ENCODE assay signal across 1 cellular context in the genomic region with DNA sequence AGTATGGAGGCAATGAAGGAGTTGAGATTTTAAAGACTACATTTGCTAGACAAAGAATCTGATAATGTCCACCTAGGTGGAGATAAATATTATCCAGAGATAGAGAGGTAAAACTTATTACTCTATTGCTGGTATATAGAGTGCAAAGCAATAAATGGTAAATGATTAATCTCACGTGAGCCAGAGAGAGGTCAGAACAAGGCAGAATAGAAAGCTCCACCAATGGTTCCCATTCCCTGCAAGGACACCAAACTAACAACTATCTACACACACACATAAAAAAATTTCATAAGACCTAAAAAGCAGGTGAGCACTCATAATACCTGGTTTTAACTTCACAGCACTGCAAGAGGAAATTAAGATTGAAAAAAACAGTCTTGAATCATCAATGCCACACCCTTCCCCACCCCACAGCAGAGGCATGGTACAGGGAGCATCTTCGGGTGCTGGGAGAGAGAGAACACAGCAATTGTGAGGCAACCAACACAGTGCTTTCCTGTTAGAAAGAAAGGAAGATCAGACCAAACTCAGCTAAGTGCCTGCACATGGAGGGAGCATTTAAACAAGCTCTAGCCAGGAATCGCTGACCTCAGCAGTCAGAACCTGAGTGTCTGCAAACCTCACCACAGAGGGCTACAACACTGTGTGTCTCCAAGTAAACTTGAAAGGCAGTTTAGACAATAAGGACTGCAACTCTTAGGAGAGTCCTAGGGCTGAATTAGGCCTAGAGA.
TF ChIP-seq lines count a peak whose summit lies in the region.

No MANE protein-coding gene starts in this region.

TF ChIP-seq in H1, 55 proteins besides CTCF, POLR2A, EP300 and RAD21:
- TF ChIP-seq MAFK (IDR thresholded peaks at IDR 0.05; ENCODE audit: low read depth, low read length) (peak; percentile 49), PHF8 (conservative IDR thresholded peaks at IDR 0.05; ENCODE audit: low read depth, low read length) (no peak), ZNF274 (IDR thresholded peaks at IDR 0.05; ENCODE audit: borderline replicate concordance, extremely low read depth, low read length) (no peak)
